8 cellular contexts compared by ENCODE assay signal in genomic region chr15:67690936-67691335, GRCh38.
A peak's percentile ranks its signal among the peaks of the same experiment; 100 is the strongest.
DNase-seq lines count a peak whose midpoint lies in the region; TF ChIP-seq lines count a peak whose summit lies in the region.
"Had no signal": no experiment of that assay in that cellular context is flagged by ENCODE, and none has a peak within 500 bp of the region (broad histone marks: within the 10 kb centered on the region; RNA-seq: fewer than 3 reads in every experiment).

No MANE protein-coding gene starts in this region.

- TF ChIP-seq POLR2A in erythroblast (IDR thresholded peaks at IDR 0.05; ENCODE audit: low read length) = no peak

- DNase-seq in DMS79 treated with DMSO at 0.1 percent for 48 hours (lab: John Stamatoyannopoulos, UW) (peak; percentile 90), NCI-H128 (lab: John Stamatoyannopoulos, UW; ENCODE audit: unreplicated experiment) (peak; percentile 50), SW480 (ENCODE audit: low spot score) (peak; percentile 67), myocyte (ENCODE audit: low read depth) (peak; percentile 84), germinal center (ENCODE audit: low spot score) (no peak), inferior parietal cortex (ENCODE audit: extremely low spot score) (no peak), erythroblast (lab: John Stamatoyannopoulos, UW) (no peak)
- DNase-seq: PC-9 had no signal

Comparison
In these comparisons a context has a peak if more than half of its experiments do, and no peak if none do; other contexts are left out.
1. DNase-seq: peak in DMS79 treated with DMSO at 0.1 percent for 48 hours (single experiment), NCI-H128 (single experiment), SW480 (single experiment) and myocyte (single experiment); none in germinal center (single experiment), inferior parietal cortex (single experiment) and erythroblast (0 of 2).